Comparison of ENCODE assay signal across 9 cellular contexts in the genomic region with DNA sequence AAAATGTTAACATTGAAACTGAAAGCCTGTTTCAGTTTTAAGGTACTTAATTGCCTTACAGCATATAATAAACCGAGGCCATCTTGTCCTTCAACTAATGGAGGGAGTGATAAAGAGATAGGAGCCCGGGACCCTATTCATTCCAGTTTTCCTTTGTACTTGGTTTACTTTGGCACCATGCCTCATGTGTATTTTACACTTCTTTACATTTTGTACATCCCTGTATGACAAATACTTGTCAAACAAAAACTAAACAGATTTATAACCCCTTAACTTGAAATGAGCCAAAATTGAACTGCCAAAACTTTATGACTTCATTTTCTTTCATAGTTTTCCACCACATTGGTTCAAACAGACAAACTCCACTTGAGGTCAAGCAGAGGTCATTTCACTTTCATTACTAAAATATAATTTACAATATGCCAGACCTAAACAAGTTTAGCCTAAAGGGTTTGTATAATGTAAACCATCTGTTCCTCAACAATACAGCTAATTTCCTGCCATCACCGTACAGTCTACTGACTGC. TPM values are rescaled to one million over a fixed set of nuclear protein-coding genes. Genes with fewer than 3 reads are reported as not detected.
DNase-seq lines count a peak whose midpoint lies in the region; ATAC-seq and TF ChIP-seq lines count a peak whose summit lies in the region.
"Had no signal": no experiment of that assay in that cellular context is flagged by ENCODE, and none has a peak within 500 bp of the region (broad histone marks: within the 10 kb centered on the region; RNA-seq: fewer than 3 reads in every experiment).

No MANE protein-coding gene starts in this region.

- H3K27ac ChIP-seq in HCT116 (ENCODE audit: low read depth, low read length) (peak overlapping the region; percentile 53; the same call in 1 of the 2 replicates), sigmoid colon (peak overlapping the region in 2 of 4 donors; percentile 24 to 29)

- H3K4me1 ChIP-seq in HCT116 (ENCODE audit: control insufficient read depth in 1 of 2, insufficient read depth in 2 of 2, low read length in 2 of 2), result peaks cover 4 to 21% of the 10 kb centered on the region in 2 experiments; a peak in 3 of 4 replicates
- H3K4me1 ChIP-seq in sigmoid colon, result peaks cover 0 to 21% (median 15%) of the 10 kb centered on the region in 4 donors

- DNase-seq in DMS 273 treated with DMSO at 0.1 percent for 48 hours (lab: John Stamatoyannopoulos, UW), result peak; percentile 42
- DNase-seq in HCT116 (ENCODE audit: low read depth, low spot score), result no peak
- DNase-seq in NCI-H2081 (lab: John Stamatoyannopoulos, UW), result peak; percentile 62 to 91
- peak; percentile 47 for DNase-seq in dedifferentiated amniotic fluid mesenchymal stem cell (ENCODE audit: extremely low spot score)
- DNase-seq in NCI-H1048 (lab: John Stamatoyannopoulos, UW), result no peak
- DNase-seq in sigmoid colon, result no peak
- no peak for DNase-seq in HuH-7 (ENCODE audit: low spot score)
- DNase-seq in activated effector memory CD4-positive, alpha-beta T cell treated with Interleukin-2 at 50 U/mL for 16 hours, result no peak

- H3K9me2 ChIP-seq in HCT116 (ENCODE audit: insufficient read depth), result no peaks in the 10 kb centered on the region; the same call in 1 of the 2 replicates

- H3K4me3 ChIP-seq in HCT116 (replicated peaks in 1 of 2; ENCODE audit: low read depth in 1 of 2, low read length in 2 of 2), result no peak overlapping the region
- no peak overlapping the region for H3K4me3 ChIP-seq in sigmoid colon

- TF ChIP-seq CTCF in HCT116 (IDR thresholded peaks at IDR 0.05 in 2 of 3, conservative IDR thresholded peaks at IDR 0.05 in 1 of 3; ENCODE audit: borderline replicate concordance in 1 of 3, insufficient read depth in 1 of 3, low read depth in 2 of 3, low read length in 2 of 3) (no peak), sigmoid colon (IDR thresholded peaks at IDR 0.05) (no peak)

- H3K27me3 ChIP-seq in HCT116 (ENCODE audit: insufficient read depth, low read length), result no peaks in the 10 kb centered on the region
- no peaks in the 10 kb centered on the region for H3K27me3 ChIP-seq in sigmoid colon

- TF ChIP-seq POLR2A in HCT116 (IDR thresholded peaks at IDR 0.05; ENCODE audit: borderline replicate concordance, extremely low read depth, insufficient read depth, insufficient read length) (no peak), sigmoid colon (IDR thresholded peaks at IDR 0.05) (no peak)

- no peaks in the 10 kb centered on the region for H4K20me1 ChIP-seq in HCT116 (ENCODE audit: insufficient read depth)

- no peaks in the 10 kb centered on the region for H3K36me3 ChIP-seq in HCT116 (ENCODE audit: control insufficient read depth in 1 of 2, insufficient read depth in 2 of 2, low read length in 2 of 2)
- H3K36me3 ChIP-seq in sigmoid colon, result peaks cover 0 to 6% (median 4%) of the 10 kb centered on the region in 4 donors

- H3K9ac ChIP-seq in HCT116 (ENCODE audit: low read length), result no peak overlapping the region

- WGBS in sigmoid colon, 2 donors, result 5 to 41% methylated on average over 3 of the region's 3 CpGs

- no peak for TF ChIP-seq EP300 in sigmoid colon (IDR thresholded peaks at IDR 0.05)

- ATAC-seq in HCT116, result no peak

- H3K79me2 ChIP-seq in HCT116 (ENCODE audit: insufficient read depth, low read length), result no peaks in the 10 kb centered on the region

- no peak overlapping the region for H2AFZ ChIP-seq in HCT116 (ENCODE audit: low read depth, low read length, poor library complexity, severe bottlenecking)

- H3K9me3 ChIP-seq in HCT116 (ENCODE audit: control insufficient read depth in 1 of 2, insufficient read depth in 1 of 2, low read depth in 1 of 2, low read length in 2 of 2) (no peaks in the 10 kb centered on the region), sigmoid colon (no peaks in the 10 kb centered on the region)

- TF ChIP-seq RAD21 in HCT116 (IDR thresholded peaks at IDR 0.05; ENCODE audit: low read depth), result no peak

- RAD21 ChIA-PET in HCT116 (lab: Charles Lee; ENCODE audit: low non-redundant PET in 1 of 2, low total read pairs in 2 of 2, uncharacterized antibody in 2 of 2, unreplicated experiment in 2 of 2), result no interaction called here

- intact Hi-C loops in HCT116 (cut with micrococcal nuclease), result no loop called here
- intact Hi-C loops in sigmoid colon (cut with DNase I), result no loop called here

- 0 out of 2 replicates have a peak overlapping the region, but pooled peaks have one; percentile 8 for H3K4me2 ChIP-seq in HCT116 (ENCODE audit: low read length)

- POLR2A ChIA-PET in HCT116 (lab: Charles Lee), result no interaction called here

- CTCF ChIA-PET in HCT116 (lab: Charles Lee), result no interaction called here

- BruUV-seq in HCT116 (replicated peaks; lab: Mats Ljungman, UMichigan), result no TSS peak

TF ChIP-seq in HCT116, 20 proteins besides CTCF, POLR2A, EP300 and RAD21:
- TF ChIP-seq EGR1 (IDR thresholded peaks at IDR 0.05; ENCODE audit: low read depth), result no peak
- TF ChIP-seq SIN3A (IDR thresholded peaks at IDR 0.05; ENCODE audit: low read depth), result no peak
- TF ChIP-seq, protein P1, sequence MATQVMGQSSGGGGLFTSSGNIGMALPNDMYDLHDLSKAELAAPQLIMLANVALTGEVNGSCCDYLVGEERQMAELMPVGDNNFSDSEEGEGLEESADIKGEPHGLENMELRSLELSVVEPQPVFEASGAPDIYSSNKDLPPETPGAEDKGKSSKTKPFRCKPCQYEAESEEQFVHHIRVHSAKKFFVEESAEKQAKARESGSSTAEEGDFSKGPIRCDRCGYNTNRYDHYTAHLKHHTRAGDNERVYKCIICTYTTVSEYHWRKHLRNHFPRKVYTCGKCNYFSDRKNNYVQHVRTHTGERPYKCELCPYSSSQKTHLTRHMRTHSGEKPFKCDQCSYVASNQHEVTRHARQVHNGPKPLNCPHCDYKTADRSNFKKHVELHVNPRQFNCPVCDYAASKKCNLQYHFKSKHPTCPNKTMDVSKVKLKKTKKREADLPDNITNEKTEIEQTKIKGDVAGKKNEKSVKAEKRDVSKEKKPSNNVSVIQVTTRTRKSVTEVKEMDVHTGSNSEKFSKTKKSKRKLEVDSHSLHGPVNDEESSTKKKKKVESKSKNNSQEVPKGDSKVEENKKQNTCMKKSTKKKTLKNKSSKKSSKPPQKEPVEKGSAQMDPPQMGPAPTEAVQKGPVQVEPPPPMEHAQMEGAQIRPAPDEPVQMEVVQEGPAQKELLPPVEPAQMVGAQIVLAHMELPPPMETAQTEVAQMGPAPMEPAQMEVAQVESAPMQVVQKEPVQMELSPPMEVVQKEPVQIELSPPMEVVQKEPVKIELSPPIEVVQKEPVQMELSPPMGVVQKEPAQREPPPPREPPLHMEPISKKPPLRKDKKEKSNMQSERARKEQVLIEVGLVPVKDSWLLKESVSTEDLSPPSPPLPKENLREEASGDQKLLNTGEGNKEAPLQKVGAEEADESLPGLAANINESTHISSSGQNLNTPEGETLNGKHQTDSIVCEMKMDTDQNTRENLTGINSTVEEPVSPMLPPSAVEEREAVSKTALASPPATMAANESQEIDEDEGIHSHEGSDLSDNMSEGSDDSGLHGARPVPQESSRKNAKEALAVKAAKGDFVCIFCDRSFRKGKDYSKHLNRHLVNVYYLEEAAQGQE (IDR thresholded peaks at IDR 0.05; ENCODE audit: low read depth), result no peak
- TF ChIP-seq EZH2phosphoT487 (IDR thresholded peaks at IDR 0.05; ENCODE audit: borderline replicate concordance), result no peak
- TF ChIP-seq SRF (IDR thresholded peaks at IDR 0.05; ENCODE audit: low read depth), result no peak
- TF ChIP-seq SP1 (IDR thresholded peaks at IDR 0.05; ENCODE audit: low read depth), result no peak
- TF ChIP-seq, protein P2, sequence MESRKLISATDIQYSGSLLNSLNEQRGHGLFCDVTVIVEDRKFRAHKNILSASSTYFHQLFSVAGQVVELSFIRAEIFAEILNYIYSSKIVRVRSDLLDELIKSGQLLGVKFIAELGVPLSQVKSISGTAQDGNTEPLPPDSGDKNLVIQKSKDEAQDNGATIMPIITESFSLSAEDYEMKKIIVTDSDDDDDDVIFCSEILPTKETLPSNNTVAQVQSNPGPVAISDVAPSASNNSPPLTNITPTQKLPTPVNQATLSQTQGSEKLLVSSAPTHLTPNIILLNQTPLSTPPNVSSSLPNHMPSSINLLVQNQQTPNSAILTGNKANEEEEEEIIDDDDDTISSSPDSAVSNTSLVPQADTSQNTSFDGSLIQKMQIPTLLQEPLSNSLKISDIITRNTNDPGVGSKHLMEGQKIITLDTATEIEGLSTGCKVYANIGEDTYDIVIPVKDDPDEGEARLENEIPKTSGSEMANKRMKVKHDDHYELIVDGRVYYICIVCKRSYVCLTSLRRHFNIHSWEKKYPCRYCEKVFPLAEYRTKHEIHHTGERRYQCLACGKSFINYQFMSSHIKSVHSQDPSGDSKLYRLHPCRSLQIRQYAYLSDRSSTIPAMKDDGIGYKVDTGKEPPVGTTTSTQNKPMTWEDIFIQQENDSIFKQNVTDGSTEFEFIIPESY (IDR thresholded peaks at IDR 0.05; ENCODE audit: extremely low read depth, insufficient replicate concordance, low read length), result no peak
- TF ChIP-seq, protein P3, sequence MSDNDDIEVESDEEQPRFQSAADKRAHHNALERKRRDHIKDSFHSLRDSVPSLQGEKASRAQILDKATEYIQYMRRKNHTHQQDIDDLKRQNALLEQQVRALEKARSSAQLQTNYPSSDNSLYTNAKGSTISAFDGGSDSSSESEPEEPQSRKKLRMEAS (IDR thresholded peaks at IDR 0.05), result no peak
- TF ChIP-seq FOSL1 (IDR thresholded peaks at IDR 0.05; ENCODE audit: low read depth), result no peak
- no peak for TF ChIP-seq ZFX (IDR thresholded peaks at IDR 0.05)
- no peak for TF ChIP-seq TCF7L2 (IDR thresholded peaks at IDR 0.05; ENCODE audit: borderline replicate concordance, extremely low read depth, insufficient read depth, insufficient read length)
TF ChIP-seq in HCT116: peak in this region for 0.

RNA-seq across cellular contexts. Expression of a gene that starts 30.9 kb away (rescaled TPM):
- not detected for total RNA-seq in HCT116 (2021; ENCODE audit: unreplicated experiment)
- not detected in 2 replicates for polyA plus RNA-seq in HCT116 (2012)
- not detected for total RNA-seq in sigmoid colon
- polyA plus RNA-seq in sigmoid colon, result not detected
- total RNA-seq: kidney epithelial cell had no signal

Comparison
In these comparisons a context has a peak if more than half of its experiments do, and no peak if none do; other contexts are left out.
1. DNase-seq: peak in DMS 273 treated with DMSO at 0.1 percent for 48 hours (single experiment), NCI-H2081 (2 of 2) and dedifferentiated amniotic fluid mesenchymal stem cell (single experiment); none in HCT116 (single experiment), NCI-H1048 (single experiment), sigmoid colon (single experiment), HuH-7 (single experiment) and activated effector memory CD4-positive, alpha-beta T cell treated with Interleukin-2 at 50 U/mL for 16 hours (single experiment).